In the genomic region with DNA sequence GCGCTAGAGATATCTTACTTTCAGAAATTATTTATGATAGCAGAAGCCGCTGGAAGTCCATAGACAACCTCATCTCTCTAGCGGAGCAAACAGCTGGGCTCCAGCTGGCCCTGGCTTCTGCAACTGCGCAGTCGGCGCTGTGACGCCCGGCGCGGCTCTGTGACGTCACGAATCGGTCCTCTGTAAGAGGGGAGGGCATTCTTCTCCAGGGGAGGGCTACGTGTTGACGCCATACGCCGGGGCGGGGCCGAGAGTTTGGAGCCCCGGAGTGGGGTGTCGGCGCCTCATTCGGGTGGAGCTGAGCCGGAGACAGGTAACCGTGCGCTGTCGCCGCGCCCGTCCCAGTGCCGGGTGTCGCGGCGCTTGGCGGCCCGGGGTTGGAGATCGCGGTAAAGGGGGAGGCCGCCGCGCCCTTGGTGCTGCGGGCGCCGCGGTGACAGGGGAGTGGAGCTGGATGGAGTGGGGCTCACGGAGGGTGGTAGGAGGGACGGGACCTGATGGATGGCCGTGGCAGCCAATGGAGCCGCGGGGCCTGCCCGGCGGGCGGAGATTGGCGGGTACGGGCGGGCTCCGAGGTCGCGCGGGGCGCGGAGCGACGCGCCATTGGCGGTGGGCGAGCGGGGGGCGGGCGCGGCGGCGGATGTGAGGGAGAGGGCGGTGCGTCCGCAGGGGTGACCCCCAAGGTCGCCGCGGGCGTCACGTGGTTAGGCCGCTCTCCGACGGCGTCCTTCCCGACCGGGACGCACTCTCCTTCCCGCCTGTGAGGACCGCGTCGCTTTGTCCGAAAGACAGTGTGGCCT, we compare ENCODE assay signal across 8 cellular contexts. TPM values are rescaled to one million over a fixed set of nuclear protein-coding genes. Genes with fewer than 3 reads are reported as not detected.
DNase-seq lines count a peak whose midpoint lies in the region; ATAC-seq, FAIRE-seq and TF ChIP-seq lines count a peak whose summit lies in the region.

A gene (plus strand): TSS at position 287 of the 800 bp plus-strand sequence. CDS start 17,717 bp downstream, outside the sequence.

- intact Hi-C loops in left ventricle myocardium superior (cut with micrococcal nuclease) (no loop called here), psoas muscle (cut with DNase I) (loop anchor here (5.0 to 10.0 kb wide), 4 partner anchors 41 to 191 kb away; a partner anchor contains a TSS)

- no peak for TF ChIP-seq CTCF in psoas muscle (IDR thresholded peaks at IDR 0.05)

- peaks cover 23% of the 10 kb centered on the region for H3K4me1 ChIP-seq in psoas muscle

- DNase-seq in NCI-H187 (lab: John Stamatoyannopoulos, UW): peak; percentile 94 to 97
- DNase-seq in T-helper 2 cell: peak; percentile 97 to 99 (median 99)
- DNase-seq in left ventricle myocardium superior: peak; percentile 100
- DNase-seq in psoas muscle: peak; percentile 98 to 100
- DNase-seq in urothelium cell line (ENCODE audit: low spot score): peak; percentile 100

- H3K27me3 ChIP-seq in psoas muscle (ENCODE audit: insufficient read depth in 3 of 3, low read length in 2 of 3): no peaks in the 10 kb centered on the region

- peak within 1 kb of the TSS; percentile 76 for H3K4me3 ChIP-seq in psoas muscle

- peak within 1 kb of the TSS; percentile 100 for H3K27ac ChIP-seq in angular gyrus (ENCODE audit: low read depth, low read length)
- H3K27ac ChIP-seq in psoas muscle: peak within 1 kb of the TSS; percentile 96

- peak; percentile 87 for FAIRE-seq in urothelium cell line (lab: Jason Lieb, UNC)

- WGBS in psoas muscle, 3 donors: 0 to 1% (median 0%) methylated on average over 61 to 93 of the region's 93 CpGs

- H3K9me3 ChIP-seq in psoas muscle: no peaks in the 10 kb centered on the region

- peak; percentile 95 for ATAC-seq in GM18498 (IDR thresholded peaks at IDR 0.05; ENCODE audit: unreplicated experiment)
- peak; percentile 89 for ATAC-seq in HG02938 (IDR thresholded peaks at IDR 0.05; ENCODE audit: unreplicated experiment)
- ATAC-seq in left ventricle myocardium superior: peak; percentile 98
- peak; percentile 95 to 98 (median 96) for ATAC-seq in psoas muscle

- H3K36me3 ChIP-seq in psoas muscle (ENCODE audit: insufficient read depth in 1 of 2, low read depth in 1 of 2): peaks cover 0 to 4% of the 10 kb centered on the region in 2 donors

RNA-seq across cellular contexts. Expression of the gene that starts here (rescaled TPM):
- total RNA-seq in left ventricle myocardium superior: 701 TPM
- 100 to 1,000 TPM; 252 to 500 (median 326) TPM for total RNA-seq in psoas muscle
- 100 to 1,000 TPM; 176 to 181 (median 179) TPM for polyA plus RNA-seq in psoas muscle

Comparison
In these comparisons a context has a peak if more than half of its experiments do, and no peak if none do; other contexts are left out.
1. Peak in every context shown above with its lines: DNase-seq, ATAC-seq, H3K4me3 ChIP-seq and H3K27ac ChIP-seq.